36 cellular contexts compared by ENCODE assay signal in the genomic region with DNA sequence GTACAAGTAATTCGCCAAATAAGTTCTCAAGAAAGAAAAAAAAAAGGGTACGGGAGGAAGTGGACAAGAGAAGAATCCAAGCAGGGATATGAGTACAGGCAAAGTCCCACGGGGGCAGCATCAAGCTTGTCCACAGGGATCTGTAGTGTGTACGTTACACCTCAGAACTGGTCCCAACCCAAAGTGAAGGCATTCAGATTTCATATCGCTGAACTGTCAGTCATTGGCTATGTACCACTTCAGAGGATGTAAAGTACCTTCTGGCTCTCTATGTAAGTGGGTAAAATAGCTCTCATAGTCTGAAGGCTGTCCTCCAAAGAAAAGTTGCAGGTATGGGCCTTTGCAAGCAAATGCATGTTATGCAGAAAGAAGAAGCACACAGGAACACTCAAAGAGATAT. TPM values are rescaled to one million over a fixed set of nuclear protein-coding genes. Genes with fewer than 3 reads are reported as not detected.
"Had no signal": no experiment of that assay in that cellular context is flagged by ENCODE, and none has a peak within 500 bp of the region (broad histone marks: within the 10 kb centered on the region; RNA-seq: fewer than 3 reads in every experiment).

No MANE protein-coding gene starts in this region.

- H3K27me3 ChIP-seq: body of pancreas, esophagus squamous epithelium, gastroesophageal sphincter had no signal

- H3K36me3 ChIP-seq: adrenal gland, esophagus squamous epithelium, gastroesophageal sphincter had no signal

- DNase-seq: activated CD4-positive, alpha-beta memory T cell treated with anti-CD3 and anti-CD28 coated beads for 36 hours; activated CD4-positive, alpha-beta T cell treated with anti-CD3 and anti-CD28 coated beads for 36 hours; activated CD4-positive, alpha-beta T cell treated with anti-CD3 and anti-CD28 coated beads, Interleukin-2, amount 10 ng/mL, durations not matched to agents 24 days and 14 days; activated CD4-positive, CD25-positive, alpha-beta regulatory T cell; activated CD4-positive, CD25-positive, alpha-beta regulatory T cell treated with anti-CD3 and anti-CD28 coated beads, Interleukin-2, amount 50 U/mL, for 72 hours; activated CD8-positive, alpha-beta memory T cell treated with anti-CD3 and anti-CD28 coated beads, Interleukin-2, amount 10 ng/mL, durations not matched to agents 7 days and 5 days; activated CD8-positive, alpha-beta memory T cell treated with anti-CD3 and anti-CD28 coated beads, Interleukin-2, amount 50 U/mL, for 4 hours; activated CD8-positive, alpha-beta T cell treated with anti-CD3 and anti-CD28 coated beads, Interleukin-2, amount 10 ng/mL, durations not matched to agents 7 days and 5 days; activated effector memory CD4-positive, alpha-beta T cell treated with anti-CD3 and anti-CD28 coated beads, Interleukin-2, amount 50 U/mL, for 16 hours; activated naive CD4-positive, alpha-beta T cell treated with anti-CD3 and anti-CD28 coated beads for 36 hours; activated naive CD8-positive, alpha-beta T cell treated with anti-CD3 and anti-CD28 coated beads for 36 hours; activated naive CD8-positive, alpha-beta T cell treated with anti-CD3 and anti-CD28 coated beads, Interleukin-2, amount 50 U/mL, for 24 hours; activated T-cell treated with anti-CD3 and anti-CD28 coated beads, Interleukin-2, amount 50 U/mL, for 1 hour; activated T-cell treated with anti-CD3 and anti-CD28 coated beads, Interleukin-2, amount 50 U/mL, for 48 hours; adrenal gland; amygdala; aorta; body of pancreas; caudate nucleus; effector CD8-positive, alpha-beta T cell; esophagus squamous epithelium; foreskin melanocyte; T-helper 1 cell; T-helper 17 cell; T1000 had no signal

- H3K27ac ChIP-seq: adrenal gland, body of pancreas, epithelial cell of prostate, esophagus squamous epithelium, gastroesophageal sphincter had no signal

- H3K9me3 ChIP-seq: adrenal gland, body of pancreas, esophagus squamous epithelium, gastroesophageal sphincter had no signal

- H3K4me3 ChIP-seq: adrenal gland, body of pancreas, esophagus squamous epithelium, gastroesophageal sphincter had no signal

- ATAC-seq: activated CD4-positive, alpha-beta T cell treated with anti-CD3 and anti-CD28 coated beads for 36 hours; activated CD8-positive, alpha-beta memory T cell treated with anti-CD3 and anti-CD28 coated beads, Interleukin-2, amount 10 ng/mL, durations not matched to agents 7 days and 5 days; activated CD8-positive, alpha-beta T cell treated with anti-CD3 and anti-CD28 coated beads, Interleukin-2, amount 10 ng/mL, durations not matched to agents 7 days and 5 days; activated naive CD8-positive, alpha-beta T cell treated with anti-CD3 and anti-CD28 coated beads, Interleukin-2, amount 50 U/mL, for 24 hours; body of pancreas; gastroesophageal sphincter; T-helper 17 cell had no signal

- H3K4me1 ChIP-seq: adrenal gland, body of pancreas, gastroesophageal sphincter had no signal

RNA-seq across cellular contexts. Expression of a gene that starts 8.1 kb away (rescaled TPM):
- total RNA-seq: activated CD4-positive, alpha-beta memory T cell treated with anti-CD3 and anti-CD28 coated beads for 36 hours; activated CD4-positive, alpha-beta T cell treated with anti-CD3 and anti-CD28 coated beads for 36 hours; activated CD4-positive, alpha-beta T cell treated with anti-CD3 and anti-CD28 coated beads, Interleukin-2, amount 10 ng/mL, durations not matched to agents 24 days and 14 days; activated CD8-positive, alpha-beta memory T cell treated with anti-CD3 and anti-CD28 coated beads for 36 hours; activated CD8-positive, alpha-beta memory T cell treated with anti-CD3 and anti-CD28 coated beads, Interleukin-2, amount 10 ng/mL, durations not matched to agents 7 days and 5 days; activated CD8-positive, alpha-beta T cell treated with anti-CD3 and anti-CD28 coated beads, Interleukin-2, amount 10 ng/mL, durations not matched to agents 7 days and 5 days; activated naive CD4-positive, alpha-beta T cell treated with anti-CD3 and anti-CD28 coated beads for 36 hours; activated naive CD8-positive, alpha-beta T cell treated with anti-CD3 and anti-CD28 coated beads for 36 hours; activated T-helper 1 cell treated with anti-CD3 and anti-CD28 coated beads, Interleukin-12 subunit alpha, Interleukin-12 subunit beta, Interleukin-2, Interleukin-4 antibody, amounts not matched to agents 30 ng/mL and 10 ng/mL and 1 ng/mL, durations not matched to agents 14 hours and 24 hours and 36 hours; activated T-helper 2 cell treated with anti-CD3 and anti-CD28 coated beads, Interferon-gamma antibody, Interleukin-2, Interleukin-4, amounts not matched to agents 10 μg/mL and 5 μg/mL and 100 μg/mL, durations not matched to agents 14 hours and 24 hours and 36 hours; body of pancreas; chondrocyte; dermis microvascular lymphatic vessel endothelial cell; endothelial cell of umbilical vein; fibroblast of lung; fibroblast of villous mesenchyme; glomerular endothelial cell; T-helper 17 cell had no signal
- polyA plus RNA-seq: endothelial cell of umbilical vein, fibroblast of lung had no signal
